ENCODE assay signal across 14 cellular contexts in genomic region chr7:142809671-142810070, GRCh38. TPM values are rescaled to one million over a fixed set of nuclear protein-coding genes. Genes with fewer than 3 reads are reported as not detected.
DNase-seq lines count a peak whose midpoint lies in the region; ATAC-seq, FAIRE-seq and TF ChIP-seq lines count a peak whose summit lies in the region.
"Had no signal": no experiment of that assay in that cellular context is flagged by ENCODE, and none has a peak within 500 bp of the region (broad histone marks: within the 10 kb centered on the region; RNA-seq: fewer than 3 reads in every experiment).

No MANE protein-coding gene starts in this region.

- H3K79me2 ChIP-seq in PC-9 (ENCODE audit: low read depth) (peaks cover 6% of the 10 kb centered on the region; the same call in 1 of the 2 replicates), astrocyte (ENCODE audit: insufficient read depth, low read length) (no peaks in the 10 kb centered on the region)

- peak overlapping the region; percentile 69 for H3K4me2 ChIP-seq in PC-9
- peak overlapping the region; percentile 73 for H3K4me2 ChIP-seq in astrocyte (ENCODE audit: low read length)

- no peak for DNase-seq in activated CD4-positive, alpha-beta T cell treated with anti-CD3 and anti-CD28 coated beads, Interleukin-2, amount 10 ng/mL, durations not matched to agents 7 days and 5 days
- DNase-seq in activated CD4-positive, alpha-beta T cell treated with anti-CD3 and anti-CD28 coated beads for 48 hours: no peak
- DNase-seq in PC-9 (no peak), astrocyte (ENCODE audit: low read depth) (no peak), putamen (ENCODE audit: low spot score) (no peak), psoas muscle (no peak)
- DNase-seq in stimulated activated naive CD8-positive, alpha-beta T cell treated with anti-CD3 and anti-CD28 coated beads, Interleukin-15, amount 100 ng/mL, for 72 hours: no peak
- DNase-seq: foreskin fibroblast, nephron progenitor cell had no signal

- TF ChIP-seq CTCF in PC-9 (conservative IDR thresholded peaks at IDR 0.05): no peak
- TF ChIP-seq CTCF in astrocyte (IDR thresholded peaks at IDR 0.05; ENCODE audit: insufficient read depth, low read depth, low read length): no peak
- no peak for TF ChIP-seq CTCF in psoas muscle (IDR thresholded peaks at IDR 0.05)

- H3K9me3 Mint-ChIP-seq in activated CD4-positive, alpha-beta T cell treated with anti-CD3 and anti-CD28 coated beads, Interleukin-2, amount 10 ng/mL, durations not matched to agents 7 days and 5 days: no peaks in the 10 kb centered on the region
- H3K9me3 Mint-ChIP-seq in astrocyte (ENCODE audit: unreplicated experiment): no peaks in the 10 kb centered on the region
- H3K9me3 Mint-ChIP-seq in stimulated activated naive CD8-positive, alpha-beta T cell treated with anti-CD3 and anti-CD28 coated beads, Interleukin-15, amount 100 ng/mL, for 72 hours: no peaks in the 10 kb centered on the region
- H3K9me3 Mint-ChIP-seq: nephron progenitor cell had no signal

- H3K9me3 ChIP-seq in PC-9 (ENCODE audit: insufficient read depth, low read depth) (no peaks in the 10 kb centered on the region; the same call in 1 of the 2 replicates), astrocyte (ENCODE audit: insufficient read depth, low read depth, low read length) (no peaks in the 10 kb centered on the region), psoas muscle (no peaks in the 10 kb centered on the region)

- H3K4me3 ChIP-seq in PC-9: peak overlapping the region; percentile 16; the same call in 1 of the 2 replicates
- H3K4me3 ChIP-seq in astrocyte (ENCODE audit: insufficient read depth, low read depth, low read length): no peak overlapping the region
- H3K4me3 ChIP-seq in psoas muscle: no peak overlapping the region

- peaks cover 14% of the 10 kb centered on the region for H3K36me3 Mint-ChIP-seq in activated CD4-positive, alpha-beta T cell treated with anti-CD3 and anti-CD28 coated beads, Interleukin-2, amount 10 ng/mL, durations not matched to agents 7 days and 5 days (ENCODE audit: low read depth)
- no peaks in the 10 kb centered on the region for H3K36me3 Mint-ChIP-seq in astrocyte (ENCODE audit: low read depth, unreplicated experiment)

- H3K9ac ChIP-seq in astrocyte (ENCODE audit: low read length): peak overlapping the region; percentile 58

- H4K20me1 ChIP-seq in PC-9 (ENCODE audit: insufficient read depth): no peaks in the 10 kb centered on the region
- no peaks in the 10 kb centered on the region for H4K20me1 ChIP-seq in astrocyte (ENCODE audit: insufficient read depth, low read length)

- BruUV-seq in PC-9 (replicated peaks; lab: Mats Ljungman, UMichigan): no TSS peak

- H3K36me3 ChIP-seq in PC-9 (ENCODE audit: low read depth) (no peaks in the 10 kb centered on the region), astrocyte (ENCODE audit: insufficient read depth, low read length) (no peaks in the 10 kb centered on the region), psoas muscle (ENCODE audit: insufficient read depth in 1 of 2, low read depth in 1 of 2) (no peaks in the 10 kb centered on the region)

- no peaks in the 10 kb centered on the region for H3K27me3 Mint-ChIP-seq in activated CD4-positive, alpha-beta T cell treated with anti-CD3 and anti-CD28 coated beads, Interleukin-2, amount 10 ng/mL, durations not matched to agents 7 days and 5 days
- H3K27me3 Mint-ChIP-seq in astrocyte (ENCODE audit: low read depth, unreplicated experiment): peaks cover 9% of the 10 kb centered on the region
- H3K27me3 Mint-ChIP-seq in stimulated activated naive CD8-positive, alpha-beta T cell treated with anti-CD3 and anti-CD28 coated beads, Interleukin-15, amount 100 ng/mL, for 72 hours: no peaks in the 10 kb centered on the region

- H2AFZ ChIP-seq in PC-9: no peak overlapping the region
- no peak overlapping the region for H2AFZ ChIP-seq in astrocyte (ENCODE audit: low read depth, low read length)

- CTCF ChIA-PET in activated CD4-positive, alpha-beta T cell treated with anti-CD3 and anti-CD28 coated beads, Interleukin-2, amount 10 ng/mL, durations not matched to agents 7 days and 5 days (lab: Charles Lee): interaction anchor here (1.1 to 12.5 kb wide), 8 partner anchors 9 to 451 kb away, joined by 3 to 176 read pairs (median 10); no protein-coding TSS in a partner anchor
- CTCF ChIA-PET in PC-9 (lab: Charles Lee): interaction anchor here (0.7 to 2.4 kb wide), 4 partner anchors 26 to 275 kb away, joined by 3 to 41 read pairs (median 8); no protein-coding TSS in a partner anchor

- H3K4me3 Mint-ChIP-seq in activated CD4-positive, alpha-beta T cell treated with anti-CD3 and anti-CD28 coated beads, Interleukin-2, amount 10 ng/mL, durations not matched to agents 7 days and 5 days: peak overlapping the region; percentile 73
- H3K4me3 Mint-ChIP-seq in astrocyte (ENCODE audit: unreplicated experiment): no peak overlapping the region
- peak overlapping the region; percentile 83 to 95 for H3K4me3 Mint-ChIP-seq in stimulated activated naive CD8-positive, alpha-beta T cell treated with anti-CD3 and anti-CD28 coated beads, Interleukin-15, amount 100 ng/mL, for 72 hours
- H3K4me3 Mint-ChIP-seq: nephron progenitor cell had no signal

- ATAC-seq in stimulated activated naive CD8-positive, alpha-beta T cell treated with anti-CD3 and anti-CD28 coated beads, Interleukin-15, amount 100 ng/mL, for 72 hours: no peak
- ATAC-seq in GM19463 (IDR thresholded peaks at IDR 0.05; ENCODE audit: unreplicated experiment): no peak
- no peak for ATAC-seq in psoas muscle

- POLR2A ChIA-PET in activated CD4-positive, alpha-beta T cell treated with anti-CD3 and anti-CD28 coated beads, Interleukin-2, amount 10 ng/mL, durations not matched to agents 7 days and 5 days (lab: Charles Lee): interaction anchor here (1.5 to 7.6 kb wide), 3 partner anchors 13 to 95 kb away, joined by 3 to 143 read pairs (median 103); no protein-coding TSS in a partner anchor
- POLR2A ChIA-PET in PC-9 (lab: Charles Lee; ENCODE audit: unreplicated experiment): interaction anchor here (0.6 to 1.0 kb wide), 2 partner anchors 14 to 16 kb away, joined by 3 read pairs; no protein-coding TSS in a partner anchor

- H3K4me1 ChIP-seq in PC-9 (replicated peaks; ENCODE audit: insufficient read depth): peaks cover 77% of the 10 kb centered on the region
- peaks cover 64% of the 10 kb centered on the region for H3K4me1 ChIP-seq in astrocyte (ENCODE audit: insufficient read depth, low read length)
- no peaks in the 10 kb centered on the region for H3K4me1 ChIP-seq in psoas muscle

- intact Hi-C loops in PC-9 (cut with micrococcal nuclease; ENCODE audit: unreplicated experiment) (loop anchor here (1.0 to 10.0 kb wide), 5 partner anchors 195 to 435 kb away; no protein-coding TSS in a partner anchor), psoas muscle (cut with DNase I) (no loop called here)

- H3K27me3 ChIP-seq in PC-9 (ENCODE audit: insufficient read depth, low read depth) (no peaks in the 10 kb centered on the region), astrocyte (ENCODE audit: insufficient read depth, low read length) (no peaks in the 10 kb centered on the region), psoas muscle (ENCODE audit: insufficient read depth in 3 of 3, low read length in 2 of 3) (peaks cover 2 to 10% (median 5%) of the 10 kb centered on the region in 3 donors)

- 74 to 84% (median 79%) methylated on average over 2 of the region's 2 CpGs for WGBS in psoas muscle, 3 donors

- no peak for FAIRE-seq in astrocyte (lab: Jason Lieb, UNC)
- FAIRE-seq: urothelium cell line had no signal

- peak overlapping the region; percentile 100 for H3K27ac Mint-ChIP-seq in activated CD4-positive, alpha-beta T cell treated with anti-CD3 and anti-CD28 coated beads, Interleukin-2, amount 10 ng/mL, durations not matched to agents 7 days and 5 days
- peak overlapping the region; percentile 59 for H3K27ac Mint-ChIP-seq in astrocyte (ENCODE audit: unreplicated experiment)
- H3K27ac Mint-ChIP-seq in stimulated activated naive CD8-positive, alpha-beta T cell treated with anti-CD3 and anti-CD28 coated beads, Interleukin-15, amount 100 ng/mL, for 72 hours: peak overlapping the region; percentile 99 to 100
- H3K27ac Mint-ChIP-seq: nephron progenitor cell had no signal

- peaks cover 75% of the 10 kb centered on the region for H3F3A ChIP-seq in PC-9 (ENCODE audit: insufficient read depth, low read depth)

- H3K27ac ChIP-seq in PC-9: peak overlapping the region; percentile 96
- H3K27ac ChIP-seq in astrocyte (ENCODE audit: low read depth, low read length): peak overlapping the region; percentile 96
- H3K27ac ChIP-seq in psoas muscle: no peak overlapping the region
- H3K27ac ChIP-seq: HL-60 had no signal

- no peaks in the 10 kb centered on the region for H3K9me2 ChIP-seq in PC-9 (ENCODE audit: insufficient read depth)

- peaks cover 93% of the 10 kb centered on the region for H3K4me1 Mint-ChIP-seq in activated CD4-positive, alpha-beta T cell treated with anti-CD3 and anti-CD28 coated beads, Interleukin-2, amount 10 ng/mL, durations not matched to agents 7 days and 5 days
- peaks cover 66% of the 10 kb centered on the region for H3K4me1 Mint-ChIP-seq in astrocyte (ENCODE audit: low read depth, unreplicated experiment)
- H3K4me1 Mint-ChIP-seq in stimulated activated naive CD8-positive, alpha-beta T cell treated with anti-CD3 and anti-CD28 coated beads, Interleukin-15, amount 100 ng/mL, for 72 hours: peaks cover 96% of the 10 kb centered on the region
- H3K4me1 Mint-ChIP-seq: nephron progenitor cell had no signal

RNA-seq across cellular contexts. Expression of gene PRSS2, which starts 38.9 kb away (rescaled TPM):
- total RNA-seq in activated CD4-positive, alpha-beta T cell treated with anti-CD3 and anti-CD28 coated beads, Interleukin-2, amount 10 ng/mL, durations not matched to agents 7 days and 5 days: not detected
- not detected in 2 replicates for total RNA-seq in PC-9 (2021)
- total RNA-seq in astrocyte: not detected in 2 replicates
- 1 to 10 TPM in 2 of 4 donors, not detected in 2; 1.7 to 6.2 TPM for total RNA-seq in psoas muscle
- polyA plus RNA-seq in psoas muscle: 1 to 10 TPM in 1 of 3 donors, under 1 TPM in 2; 0.04 to 2.8 (median 0.66) TPM
- total RNA-seq: dermis microvascular lymphatic vessel endothelial cell had no signal
- polyA plus RNA-seq: AG04450 had no signal

RNA-seq across cellular contexts. Expression of gene EPHB6, which starts 45.2 kb away (rescaled TPM):
- total RNA-seq in activated CD4-positive, alpha-beta T cell treated with anti-CD3 and anti-CD28 coated beads, Interleukin-2, amount 10 ng/mL, durations not matched to agents 7 days and 5 days: 10 to 100 TPM; 28.6 to 29.1 TPM
- total RNA-seq in PC-9 (2021): 39.2 and 72.9 TPM in 2 replicates
- 15.7 and 16.2 TPM in 2 replicates for total RNA-seq in astrocyte
- 1 to 10 TPM in 3 of 4 donors, under 1 TPM in 1; 0.57 to 3.5 (median 2.7) TPM for total RNA-seq in psoas muscle
- 1 to 10 TPM; 1.4 to 5.7 (median 2.9) TPM for polyA plus RNA-seq in psoas muscle
